In the genomic region with DNA sequence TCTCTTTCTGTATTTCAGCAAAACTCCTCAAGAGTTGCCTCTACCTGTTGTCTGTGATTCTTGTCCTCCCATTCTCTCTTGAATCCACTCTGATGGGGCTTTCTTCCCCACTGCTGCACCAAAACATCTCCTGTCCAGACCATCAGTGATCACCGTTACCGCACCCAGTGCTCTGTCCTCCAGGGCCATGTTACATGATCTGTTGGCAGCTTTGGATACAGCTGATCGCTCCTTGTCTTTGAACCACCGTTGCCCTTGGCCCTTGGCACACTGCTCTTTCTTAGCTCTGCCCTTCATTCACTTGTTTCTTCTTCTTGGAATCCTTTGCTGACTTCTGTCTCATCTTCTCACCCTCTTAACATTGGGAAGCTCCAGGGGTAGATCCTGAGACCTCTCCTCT, we compare ENCODE assay signal across 9 cellular contexts.
"Had no signal": no experiment of that assay in that cellular context is flagged by ENCODE, and none has a peak within 500 bp of the region (broad histone marks: within the 10 kb centered on the region; RNA-seq: fewer than 3 reads in every experiment).

No MANE protein-coding gene starts in this region.

- H3K4me1 ChIP-seq: HAP-1 had no signal

- H3K36me3 Mint-ChIP-seq: IgD-negative memory B cell had no signal

- H3K27ac Mint-ChIP-seq: HFFc6, IgD-negative memory B cell had no signal

- H3K36me3 ChIP-seq: HAP-1 had no signal

- H3K4me3 ChIP-seq: GM23248, HAP-1 had no signal

- H3K27ac ChIP-seq: GM23248, HL-60 had no signal

- H3K9me3 ChIP-seq: HAP-1 had no signal

- H3K9ac ChIP-seq: GM23248 had no signal

- ATAC-seq: HCT116, HepG2 had no signal

- H3K4me3 Mint-ChIP-seq: HFFc6, IgD-negative memory B cell had no signal

- DNase-seq: GM23248, GOT3, H7, HFFc6 had no signal

- H2AFZ ChIP-seq: GM23248 had no signal

- H3K9me3 Mint-ChIP-seq: HFFc6, IgD-negative memory B cell had no signal
